9 cellular contexts compared by ENCODE assay signal in genomic region chr20:50572922-50573777, GRCh38.
DNase-seq lines count a peak whose midpoint lies in the region; ATAC-seq and TF ChIP-seq lines count a peak whose summit lies in the region.
"Had no signal": no experiment of that assay in that cellular context is flagged by ENCODE, and none has a peak within 500 bp of the region (broad histone marks: within the 10 kb centered on the region; RNA-seq: fewer than 3 reads in every experiment).

No MANE protein-coding gene starts in this region.

- H3K27ac ChIP-seq in thyroid gland: peak overlapping the region; percentile 43 to 70 (median 69)

- H3K36me3 ChIP-seq in thyroid gland: peaks cover 28 to 29% of the 10 kb centered on the region in 2 donors

- TF ChIP-seq CTCF in thyroid gland (IDR thresholded peaks at IDR 0.05) (no peak), lower leg skin (IDR thresholded peaks at IDR 0.05) (no peak)

- no peaks in the 10 kb centered on the region for H3K9me3 ChIP-seq in thyroid gland

- TF ChIP-seq POLR2A in thyroid gland (IDR thresholded peaks at IDR 0.05) (no peak), lower leg skin (IDR thresholded peaks at IDR 0.05) (no peak)

- peaks cover 71% of the 10 kb centered on the region for H3K4me1 Mint-ChIP-seq in activated CD4-positive, alpha-beta T cell treated with anti-CD3 and anti-CD28 coated beads for 36 hours
- peaks cover 69% of the 10 kb centered on the region for H3K4me1 Mint-ChIP-seq in activated CD4-positive, alpha-beta memory T cell treated with anti-CD3 and anti-CD28 coated beads for 36 hours (ENCODE audit: low read depth)

- in situ Hi-C loops in ACHN (cut with HindIII; ENCODE audit: low pct_ligation_motif_present, low pct_unique_long_range_greater_than_20kb, low sequenced_read_pairs): no loop called here

- H3K4me1 ChIP-seq in thyroid gland: peaks cover 21 to 46% of the 10 kb centered on the region in 2 donors

- intact Hi-C loops in activated CD4-positive, alpha-beta T cell treated with anti-CD3 and anti-CD28 coated beads for 36 hours (cut with DNase I, micrococcal nuclease): loop anchor here in 1 of 2 experiments (10.0 kb wide), 1 partner anchor 238 kb away; no protein-coding TSS in a partner anchor
- intact Hi-C loops in activated CD4-positive, alpha-beta memory T cell treated with anti-CD3 and anti-CD28 coated beads for 36 hours (cut with micrococcal nuclease): loop anchor here (5.0 kb wide), 1 partner anchor 381 kb away; the partner anchor contains the start of gene CEBPB
- intact Hi-C loops in thyroid gland (cut with DNase I) (loop anchor here (10.0 kb wide), 1 partner anchor 68 kb away; no protein-coding TSS in a partner anchor), lower leg skin (cut with DNase I; ENCODE audit: low total_unique reads) (no loop called here)

- H3K9me3 Mint-ChIP-seq in activated CD4-positive, alpha-beta T cell treated with anti-CD3 and anti-CD28 coated beads for 36 hours (ENCODE audit: low read depth): no peaks in the 10 kb centered on the region
- H3K9me3 Mint-ChIP-seq in activated CD4-positive, alpha-beta memory T cell treated with anti-CD3 and anti-CD28 coated beads for 36 hours: no peaks in the 10 kb centered on the region

- peak overlapping the region; percentile 32 for H3K27ac Mint-ChIP-seq in activated CD4-positive, alpha-beta T cell treated with anti-CD3 and anti-CD28 coated beads for 36 hours
- peak overlapping the region; percentile 34 for H3K27ac Mint-ChIP-seq in activated CD4-positive, alpha-beta memory T cell treated with anti-CD3 and anti-CD28 coated beads for 36 hours

- ATAC-seq in activated CD4-positive, alpha-beta T cell treated with anti-CD3 and anti-CD28 coated beads for 36 hours: no peak

- POLR2A ChIA-PET in activated CD4-positive, alpha-beta T cell treated with anti-CD3 and anti-CD28 coated beads for 36 hours (lab: Charles Lee): no interaction called here
- POLR2A ChIA-PET in activated CD4-positive, alpha-beta memory T cell treated with anti-CD3 and anti-CD28 coated beads for 36 hours (lab: Charles Lee): interaction anchor here (1.5 kb wide), 1 partner anchor 57 kb away, joined by 3 read pairs; no protein-coding TSS in a partner anchor

- H3K4me3 ChIP-seq in thyroid gland (replicated peaks in 1 of 3) (no peak overlapping the region), lower leg skin (ENCODE audit: low read depth, poor library complexity, severe bottlenecking) (no peak overlapping the region)

- 17 to 23% methylated on average over 6 of the region's 6 CpGs for WGBS in thyroid gland, 2 donors
- WGBS in lower leg skin, 2 donors: 55% methylated on average over 6 of the region's 6 CpGs

- no peaks in the 10 kb centered on the region for H3K27me3 ChIP-seq in thyroid gland

- no peaks in the 10 kb centered on the region for H3K27me3 Mint-ChIP-seq in activated CD4-positive, alpha-beta T cell treated with anti-CD3 and anti-CD28 coated beads for 36 hours
- no peaks in the 10 kb centered on the region for H3K27me3 Mint-ChIP-seq in activated CD4-positive, alpha-beta memory T cell treated with anti-CD3 and anti-CD28 coated beads for 36 hours

- CTCF ChIA-PET in activated CD4-positive, alpha-beta T cell treated with anti-CD3 and anti-CD28 coated beads for 36 hours (lab: Charles Lee): interaction anchor here (0.7 to 4.3 kb wide), 12 partner anchors 15 to 193 kb away, joined by 3 to 28 read pairs (median 4); no protein-coding TSS in a partner anchor
- CTCF ChIA-PET in activated CD4-positive, alpha-beta memory T cell treated with anti-CD3 and anti-CD28 coated beads for 36 hours (lab: Charles Lee): interaction anchor here (0.7 to 6.5 kb wide), 14 partner anchors 9 to 392 kb away, joined by 3 to 32 read pairs (median 4); partner anchors contain the start of gene PTPN1

- H3K36me3 Mint-ChIP-seq in activated CD4-positive, alpha-beta T cell treated with anti-CD3 and anti-CD28 coated beads for 36 hours (ENCODE audit: low read depth): peaks cover 70% of the 10 kb centered on the region
- H3K36me3 Mint-ChIP-seq in activated CD4-positive, alpha-beta memory T cell treated with anti-CD3 and anti-CD28 coated beads for 36 hours: peaks cover 64% of the 10 kb centered on the region

- no peak overlapping the region for H3K4me3 Mint-ChIP-seq in activated CD4-positive, alpha-beta T cell treated with anti-CD3 and anti-CD28 coated beads for 36 hours
- H3K4me3 Mint-ChIP-seq in activated CD4-positive, alpha-beta memory T cell treated with anti-CD3 and anti-CD28 coated beads for 36 hours: no peak overlapping the region

- DNase-seq in activated CD4-positive, alpha-beta T cell treated with anti-CD3 and anti-CD28 coated beads for 36 hours: no peak
- DNase-seq in activated CD4-positive, alpha-beta T cell treated with anti-CD3 and anti-CD28 coated beads for 4 hours: no peak
- no peak for DNase-seq in activated CD4-positive, alpha-beta memory T cell treated with anti-CD3 and anti-CD28 coated beads for 36 hours
- DNase-seq in hepatic stellate cell (ENCODE audit: low spot score): peak; percentile 53
- DNase-seq in thyroid gland: peak; percentile 85 to 88
- DNase-seq in ACHN: no peak
- no peak for DNase-seq in NK-92 (lab: John Stamatoyannopoulos, UW; ENCODE audit: unreplicated experiment)
- DNase-seq in lower leg skin (ENCODE audit: low spot score in 2 of 2): no peak
- DNase-seq: DND-41 had no signal

Comparison
In these comparisons a context has a peak if more than half of its experiments do, and no peak if none do; other contexts are left out.
1. DNase-seq: peak in hepatic stellate cell (single experiment) and thyroid gland (2 of 2); none in activated CD4-positive, alpha-beta T cell treated with anti-CD3 and anti-CD28 coated beads for 36 hours (single experiment), activated CD4-positive, alpha-beta T cell treated with anti-CD3 and anti-CD28 coated beads for 4 hours (0 of 2), activated CD4-positive, alpha-beta memory T cell treated with anti-CD3 and anti-CD28 coated beads for 36 hours (single experiment), ACHN (single experiment), NK-92 (single experiment) and lower leg skin (0 of 2).